In genomic region chr20:50278684-50279531, GRCh38 we compare ENCODE assay signal across 9 cellular contexts.
A peak's percentile ranks its signal among the peaks of the same experiment; 100 is the strongest.
DNase-seq lines count a peak whose midpoint lies in the region; ATAC-seq, FAIRE-seq and TF ChIP-seq lines count a peak whose summit lies in the region.
"Had no signal": no experiment of that assay in that cellular context is flagged by ENCODE, and none has a peak within 500 bp of the region (broad histone marks: within the 10 kb centered on the region; RNA-seq: fewer than 3 reads in every experiment).

No MANE protein-coding gene starts in this region.

- no peak overlapping the region for H3K9ac ChIP-seq in kidney (ENCODE audit: low read length in 2 of 2)

- H3K4me1 ChIP-seq in kidney (ENCODE audit: control insufficient read depth in 1 of 2, insufficient read depth in 1 of 2, low read depth in 1 of 2, low read length in 2 of 2) (peaks cover 0 to 6% of the 10 kb centered on the region in 2 donors), spleen (peaks cover 0 to 91% (median 49%) of the 10 kb centered on the region in 6 donors)

- DNase-seq in HFFc6 (no peak), bronchial epithelial cell (ENCODE audit: low read depth) (peak; percentile 23), kidney (peak; percentile 94), spleen (peak; percentile 80), COR-L47 (lab: John Stamatoyannopoulos, UW) (no peak)
- no peak for DNase-seq in stimulated activated CD4-positive, alpha-beta T cell treated with anti-CD3 and anti-CD28 coated beads, Interleukin-1b, Interleukin-23, amount 100 ng/mL, for 48 hours
- DNase-seq: activated naive CD4-positive, alpha-beta T cell treated with anti-CD3 and anti-CD28 coated beads for 36 hours had no signal

- no peaks in the 10 kb centered on the region for H3K36me3 Mint-ChIP-seq in HFFc6 (ENCODE audit: low read depth)

- H3K27me3 Mint-ChIP-seq in HFFc6 (ENCODE audit: insufficient read depth): peaks cover 12% of the 10 kb centered on the region

- H3K27ac Mint-ChIP-seq in HFFc6: peak overlapping the region; percentile 78
- H3K27ac Mint-ChIP-seq: activated naive CD4-positive, alpha-beta T cell treated with anti-CD3 and anti-CD28 coated beads for 36 hours had no signal

- peaks cover 28% of the 10 kb centered on the region for H3K4me1 Mint-ChIP-seq in HFFc6 (ENCODE audit: low read depth)

- no peak for TF ChIP-seq POLR2A in spleen (IDR thresholded peaks at IDR 0.05)

- H3K4me3 ChIP-seq in bronchial epithelial cell (ENCODE audit: low read depth, low read length) (no peak overlapping the region), kidney (ENCODE audit: low read length in 2 of 2) (no peak overlapping the region), spleen (peak overlapping the region in 3 of 8 donors; percentile 28 to 66 (median 36))

- H3K36me3 ChIP-seq in bronchial epithelial cell (ENCODE audit: control insufficient read depth, insufficient read depth, low read length): no peaks in the 10 kb centered on the region
- H3K36me3 ChIP-seq in kidney (ENCODE audit: control insufficient read depth in 1 of 2, insufficient read depth in 2 of 2, low read length in 2 of 2): no peaks in the 10 kb centered on the region
- peaks cover 0 to 16% (median 0%) of the 10 kb centered on the region in 6 donors for H3K36me3 ChIP-seq in spleen

- H3K9me3 ChIP-seq in kidney (ENCODE audit: control insufficient read depth in 1 of 2, low read length in 2 of 2): no peaks in the 10 kb centered on the region
- no peaks in the 10 kb centered on the region for H3K9me3 ChIP-seq in spleen

- no peak overlapping the region for H3K4me3 Mint-ChIP-seq in HFFc6
- H3K4me3 Mint-ChIP-seq: activated naive CD4-positive, alpha-beta T cell treated with anti-CD3 and anti-CD28 coated beads for 36 hours had no signal

- ATAC-seq in GM21367 (IDR thresholded peaks at IDR 0.05; ENCODE audit: unreplicated experiment) (no peak), HG02642 (IDR thresholded peaks at IDR 0.05; ENCODE audit: poor library complexity, unreplicated experiment) (no peak)

- TF ChIP-seq CTCF in HFFc6 (IDR thresholded peaks at IDR 0.05) (peak; percentile 39; the same call in 1 of the 2 replicates), bronchial epithelial cell (IDR thresholded peaks at IDR 0.05; ENCODE audit: insufficient read depth, low read length, severe bottlenecking) (peak; percentile 69), kidney (IDR thresholded peaks at IDR 0.05; ENCODE audit: borderline replicate concordance, extremely low read depth, insufficient read depth) (peak; percentile 14), spleen (IDR thresholded peaks at IDR 0.05 in 8 of 11, conservative IDR thresholded peaks at IDR 0.05 in 3 of 11) (peak in 6 of 11 experiments; percentile 27 to 52 (median 37))

- intact Hi-C loops in kidney (cut with DNase I) (loop anchor here (10.0 kb wide), 1 partner anchor 54 kb away; no protein-coding TSS in a partner anchor), spleen (cut with DNase I; ENCODE audit: low total_unique reads) (loop anchor here (10.0 kb wide), 1 partner anchor 84 kb away; the partner anchor contains the start of gene CEBPB)

- H3K27ac ChIP-seq in kidney (ENCODE audit: low read depth in 2 of 2, low read length in 2 of 2) (peak overlapping the region in 1 of 2 donors; percentile 51), spleen (peak overlapping the region in 7 of 8 donors; percentile 36 to 95 (median 90))

- FAIRE-seq in bronchial epithelial cell (lab: Jason Lieb, UNC) (no peak), kidney (lab: Jason Lieb, UNC) (no peak)

- H3K27me3 ChIP-seq in bronchial epithelial cell (ENCODE audit: control insufficient read depth, insufficient read depth, low read length) (no peaks in the 10 kb centered on the region), spleen (replicated peaks in 1 of 7) (peaks cover 0 to 19% (median 0%) of the 10 kb centered on the region in 7 donors)

- WGBS in spleen, 5 donors: 58 to 73% (median 69%) methylated on average over 13 to 17 of the region's 17 CpGs

- H3K9me3 Mint-ChIP-seq in HFFc6: no peaks in the 10 kb centered on the region
- H3K9me3 Mint-ChIP-seq: activated naive CD4-positive, alpha-beta T cell treated with anti-CD3 and anti-CD28 coated beads for 36 hours had no signal

Comparison
In these comparisons a context has a peak if more than half of its experiments do, and no peak if none do; other contexts are left out.
1. DNase-seq: peak in bronchial epithelial cell (single experiment), kidney (single experiment) and spleen (single experiment); none in HFFc6 (single experiment), COR-L47 (single experiment) and stimulated activated CD4-positive, alpha-beta T cell treated with anti-CD3 and anti-CD28 coated beads, Interleukin-1b, Interleukin-23, amount 100 ng/mL, for 48 hours (single experiment).
2. CTCF ChIP-seq: peak in every context shown above with its lines; median percentile 69 in bronchial epithelial cell; 39 in HFFc6; 37 in spleen; 14 in kidney.